In the genomic region with DNA sequence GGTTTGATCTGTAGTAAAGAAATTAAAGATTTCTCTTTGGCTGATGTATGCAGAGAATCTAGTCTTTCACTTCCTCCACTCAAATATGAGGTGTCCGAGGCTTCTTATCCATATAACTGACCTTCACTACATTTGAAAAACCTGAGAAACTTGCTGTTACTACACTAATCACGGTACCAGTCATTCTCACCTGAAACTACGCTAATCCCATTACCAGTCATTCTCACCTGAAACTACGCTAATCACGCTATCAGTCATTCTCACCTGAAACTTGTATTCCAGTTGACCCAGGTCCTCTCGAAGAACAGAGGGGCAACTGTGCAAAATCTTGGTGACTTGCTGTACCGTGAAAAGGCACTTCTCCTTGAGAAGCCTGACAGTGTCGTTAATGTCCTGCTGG, we compare ENCODE assay signal across 12 cellular contexts. TPM values are rescaled to one million over a fixed set of nuclear protein-coding genes. Genes with fewer than 3 reads are reported as not detected.
A peak's percentile ranks its signal among the peaks of the same experiment; 100 is the strongest.
DNase-seq lines count a peak whose midpoint lies in the region; ATAC-seq, FAIRE-seq and TF ChIP-seq lines count a peak whose summit lies in the region.
"Had no signal": no experiment of that assay in that cellular context is flagged by ENCODE, and none has a peak within 500 bp of the region (broad histone marks: within the 10 kb centered on the region; RNA-seq: fewer than 3 reads in every experiment).

No MANE protein-coding gene starts in this region.

- peak overlapping the region; percentile 94 for H3K27ac Mint-ChIP-seq in activated naive CD8-positive, alpha-beta T cell treated with anti-CD3 and anti-CD28 coated beads for 36 hours
- no peak overlapping the region for H3K27ac Mint-ChIP-seq in H9

- peak; percentile 50 for ATAC-seq in GM18867 (IDR thresholded peaks at IDR 0.05; ENCODE audit: unreplicated experiment)
- ATAC-seq in HG03060 (IDR thresholded peaks at IDR 0.05; ENCODE audit: low read depth, unreplicated experiment): peak; percentile 39

- no peak overlapping the region for H3K4ac ChIP-seq in H9 (ENCODE audit: low read depth, low read length)

- no peak overlapping the region for H2AK5ac ChIP-seq in H9 (ENCODE audit: insufficient read length, low read length)

- no peak overlapping the region for H3K18ac ChIP-seq in H9 (ENCODE audit: insufficient read length, low read depth, low read length)

- H3K14ac ChIP-seq in H9 (ENCODE audit: insufficient read depth, low read length): no peak overlapping the region

- H3T11ph ChIP-seq in H9 (ENCODE audit: low read length): no peak overlapping the region

- H4K91ac ChIP-seq in H9 (ENCODE audit: insufficient read length, low read depth, low read length): no peak overlapping the region

- H3K23ac ChIP-seq in H9 (ENCODE audit: insufficient read length, low read depth, low read length): no peak overlapping the region

- no peaks in the 10 kb centered on the region; the same call in 1 of the 2 replicates for H3K79me2 ChIP-seq in H9 (ENCODE audit: insufficient read depth, low read length)

- no peak overlapping the region for H3K4me2 ChIP-seq in H9 (ENCODE audit: insufficient read depth, insufficient read length, low read length)

- H2BK15ac ChIP-seq in H9 (ENCODE audit: low read depth, low read length): no peak overlapping the region

- H2BK120ac ChIP-seq in H9 (ENCODE audit: low read depth, low read length, poor library complexity, severe bottlenecking): no peak overlapping the region

- no peak for FAIRE-seq in small intestine (lab: Jason Lieb, UNC)

- no peak overlapping the region for H4K5ac ChIP-seq in H9 (ENCODE audit: insufficient read length, low read depth, low read length)

- no peak overlapping the region for H2BK5ac ChIP-seq in H9 (ENCODE audit: insufficient read length, low read length)

- H3K27me3 ChIP-seq in small intestine (ENCODE audit: control insufficient read depth in 2 of 2, insufficient read depth in 2 of 2, low read length in 2 of 2) (no peaks in the 10 kb centered on the region), H9 (ENCODE audit: insufficient read depth, low read length) (no peaks in the 10 kb centered on the region)
- H3K27me3 ChIP-seq: ascending aorta had no signal

- H3K36me3 Mint-ChIP-seq in activated naive CD8-positive, alpha-beta T cell treated with anti-CD3 and anti-CD28 coated beads for 36 hours: peaks cover 60% of the 10 kb centered on the region
- H3K36me3 Mint-ChIP-seq in H9 (ENCODE audit: insufficient read depth in 1 of 3, low read depth in 3 of 3): peaks cover 17 to 56% (median 56%) of the 10 kb centered on the region in 3 experiments

- H3K9me3 Mint-ChIP-seq in activated naive CD8-positive, alpha-beta T cell treated with anti-CD3 and anti-CD28 coated beads for 36 hours: peaks cover 8% of the 10 kb centered on the region
- no peaks in the 10 kb centered on the region for H3K9me3 Mint-ChIP-seq in H9

- H3K27ac ChIP-seq in small intestine (ENCODE audit: low read depth in 1 of 2, low read length in 1 of 2): peak overlapping the region in 1 of 2 donors; percentile 8
- no peak overlapping the region for H3K27ac ChIP-seq in H9 (ENCODE audit: insufficient read length, low read depth, low read length)
- H3K27ac ChIP-seq: ascending aorta, thoracic aorta had no signal

- no peak overlapping the region for H2BK12ac ChIP-seq in H9 (ENCODE audit: insufficient read length, low read depth, low read length)

- no peak overlapping the region for H2BK20ac ChIP-seq in H9 (ENCODE audit: low read depth, low read length, poor library complexity, severe bottlenecking)

- no peaks in the 10 kb centered on the region for H3K27me3 Mint-ChIP-seq in activated naive CD8-positive, alpha-beta T cell treated with anti-CD3 and anti-CD28 coated beads for 36 hours
- no peaks in the 10 kb centered on the region for H3K27me3 Mint-ChIP-seq in H9 (ENCODE audit: low read depth)

- peaks cover 9% of the 10 kb centered on the region for H3K79me1 ChIP-seq in H9 (ENCODE audit: insufficient read depth, low read depth, low read length, poor library complexity, severe bottlenecking)

- peaks cover 6% of the 10 kb centered on the region for H3K23me2 ChIP-seq in H9 (ENCODE audit: insufficient read length, low read depth, low read length, poor library complexity, severe bottlenecking)

- no peak overlapping the region for H3K9ac ChIP-seq in H9 (ENCODE audit: extremely low read depth, insufficient read length, low read length)

- H3K36me3 ChIP-seq in small intestine (ENCODE audit: control insufficient read depth in 2 of 2, insufficient read depth in 2 of 2, low read length in 2 of 2): peaks cover 12 to 17% of the 10 kb centered on the region in 2 donors

- H3K4me3 Mint-ChIP-seq in activated naive CD8-positive, alpha-beta T cell treated with anti-CD3 and anti-CD28 coated beads for 36 hours: no peak overlapping the region
- H3K4me3 Mint-ChIP-seq in H9: no peak overlapping the region

- H2AFZ ChIP-seq in H9 (ENCODE audit: low read length): no peak overlapping the region

- H3K4me1 ChIP-seq in small intestine (ENCODE audit: control insufficient read depth in 2 of 2, insufficient read depth in 1 of 2, low read depth in 1 of 2, low read length in 1 of 2) (no peaks in the 10 kb centered on the region), H9 (ENCODE audit: insufficient read depth, low read length) (peaks cover 6% of the 10 kb centered on the region; the same call in 1 of the 2 replicates)

- H4K8ac ChIP-seq in H9 (replicated peaks; ENCODE audit: insufficient read length, low read depth, low read length): no peak overlapping the region

- WGBS in small intestine, 3 donors: 81 to 88% (median 84%) methylated on average over 8 of the region's 8 CpGs
- no CpG with 5 or more reads among the region's 8 CpGs for WGBS in H9 (ENCODE audit: extremely low coverage, insufficient read length, low lambda C conversion rate)

- H3K4me1 Mint-ChIP-seq in activated naive CD8-positive, alpha-beta T cell treated with anti-CD3 and anti-CD28 coated beads for 36 hours: peaks cover 67% of the 10 kb centered on the region
- H3K4me1 Mint-ChIP-seq in H9: peaks cover 18 to 25% of the 10 kb centered on the region in 2 experiments

- no peaks in the 10 kb centered on the region for H3K9me3 ChIP-seq in small intestine (ENCODE audit: control insufficient read depth, low read depth)
- H3K9me3 ChIP-seq in H9 (ENCODE audit: control insufficient read depth, low read depth, low read length): no peaks in the 10 kb centered on the region
- H3K9me3 ChIP-seq: ascending aorta, thoracic aorta had no signal

- H3K56ac ChIP-seq in H9 (ENCODE audit: insufficient read length, low read depth, low read length): no peak overlapping the region

- peak; percentile 92 for DNase-seq in GM12865 (ENCODE audit: low read depth)
- DNase-seq in activated naive CD8-positive, alpha-beta T cell treated with anti-CD3 and anti-CD28 coated beads for 36 hours: no peak
- DNase-seq in small intestine: no peak
- DNase-seq in NCI-H1436 treated with DMSO at 0.1 percent for 48 hours (lab: John Stamatoyannopoulos, UW): no peak
- DNase-seq in H9: no peak
- DNase-seq: KBM-7, NCI-H1436, NCI-H510A treated with DMSO at 0.1 percent for 48 hours had no signal

- H3K4me3 ChIP-seq in GM12865 (ENCODE audit: low read depth, low read length) (peak overlapping the region; percentile 98), small intestine (ENCODE audit: low read depth in 1 of 2, low read length in 2 of 2) (no peak overlapping the region)
- H3K4me3 ChIP-seq: ascending aorta, thoracic aorta had no signal

- TF ChIP-seq CTCF in GM12865 (IDR thresholded peaks at IDR 0.05; ENCODE audit: insufficient read depth, low read depth, low read length, missing control alignments): no peak
- TF ChIP-seq CTCF in H9 (conservative IDR thresholded peaks at IDR 0.05): no peak

- H4K20me1 ChIP-seq in H9 (ENCODE audit: control insufficient read depth, insufficient read depth, insufficient read length): no peaks in the 10 kb centered on the region

RNA-seq across cellular contexts. Expression of gene MTERF4, which starts 5.1 kb away (rescaled TPM):
- 10 to 100 TPM; 34.5 to 35.6 TPM for total RNA-seq in activated naive CD8-positive, alpha-beta T cell treated with anti-CD3 and anti-CD28 coated beads for 36 hours
- 10 to 100 TPM; 25.3 to 31.6 (median 28.5) TPM for polyA plus RNA-seq in small intestine
- 35.0 and 36.6 TPM in 2 replicates for total RNA-seq in H9 (2021)

RNA-seq across cellular contexts. Expression of gene PASK, which starts 52.3 kb away (rescaled TPM):
- total RNA-seq in activated naive CD8-positive, alpha-beta T cell treated with anti-CD3 and anti-CD28 coated beads for 36 hours: 10 to 100 TPM; 68.5 to 76.4 TPM
- 1 to 10 TPM; 4.7 to 6.4 (median 5.9) TPM for polyA plus RNA-seq in small intestine
- total RNA-seq in H9 (2021): 66.1 and 68.0 TPM in 2 replicates
- total RNA-seq: ascending aorta had no signal

RNA-seq across cellular contexts. Expression of gene PPP1R7, which starts 53.3 kb away (rescaled TPM):
- total RNA-seq in activated naive CD8-positive, alpha-beta T cell treated with anti-CD3 and anti-CD28 coated beads for 36 hours: 10 to 100 TPM; 80.4 to 85.1 TPM
- polyA plus RNA-seq in small intestine: 10 to 100 TPM; 57.3 to 74.7 (median 68.1) TPM
- 60.2 and 60.4 TPM in 2 replicates for total RNA-seq in H9 (2021)
